ENCODE assay signal across 1 cellular context in the genomic region with DNA sequence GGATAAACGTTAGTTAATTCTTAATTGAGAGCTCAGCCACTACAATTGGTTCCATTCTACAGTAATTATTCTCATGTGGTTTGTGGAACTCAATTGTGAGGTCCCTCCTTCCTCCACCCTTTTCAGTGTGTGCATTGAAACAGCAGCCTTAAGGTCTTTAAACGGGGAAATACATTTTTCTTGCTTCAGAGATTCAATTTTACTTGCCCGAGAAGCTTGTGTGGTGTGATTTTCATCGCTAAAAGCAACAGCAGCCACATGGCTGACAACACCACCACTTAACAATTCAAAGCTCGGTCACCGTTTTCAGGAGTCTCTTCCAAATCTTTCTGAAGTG.
TF ChIP-seq lines count a peak whose summit lies in the region.

No MANE protein-coding gene starts in this region.

TF ChIP-seq in IMR-90, 13 proteins besides CTCF, POLR2A, EP300 and RAD21 (continued from another document):
- TF ChIP-seq RFX5 (IDR thresholded peaks at IDR 0.05; ENCODE audit: low read depth, low read length): no peak
- TF ChIP-seq, protein P1, sequence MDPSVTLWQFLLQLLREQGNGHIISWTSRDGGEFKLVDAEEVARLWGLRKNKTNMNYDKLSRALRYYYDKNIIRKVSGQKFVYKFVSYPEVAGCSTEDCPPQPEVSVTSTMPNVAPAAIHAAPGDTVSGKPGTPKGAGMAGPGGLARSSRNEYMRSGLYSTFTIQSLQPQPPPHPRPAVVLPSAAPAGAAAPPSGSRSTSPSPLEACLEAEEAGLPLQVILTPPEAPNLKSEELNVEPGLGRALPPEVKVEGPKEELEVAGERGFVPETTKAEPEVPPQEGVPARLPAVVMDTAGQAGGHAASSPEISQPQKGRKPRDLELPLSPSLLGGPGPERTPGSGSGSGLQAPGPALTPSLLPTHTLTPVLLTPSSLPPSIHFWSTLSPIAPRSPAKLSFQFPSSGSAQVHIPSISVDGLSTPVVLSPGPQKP (IDR thresholded peaks at IDR 0.05; ENCODE audit: borderline replicate concordance, low read depth, low read length): no peak
